ENCODE assay signal across 9 cellular contexts in genomic region chr7:835491-836401, GRCh38. TPM values are rescaled to one million over a fixed set of nuclear protein-coding genes. Genes with fewer than 3 reads are reported as not detected.
DNase-seq lines count a peak whose midpoint lies in the region; ATAC-seq and TF ChIP-seq lines count a peak whose summit lies in the region.
"Had no signal": no experiment of that assay in that cellular context is flagged by ENCODE, and none has a peak within 500 bp of the region (broad histone marks: within the 10 kb centered on the region; RNA-seq: fewer than 3 reads in every experiment).

No MANE protein-coding gene starts in this region.

- peak overlapping the region in 5 of 11 experiments; percentile 8 to 52 (median 17); a peak in 2 of 22 replicates for H3K9ac ChIP-seq in BLaER1 treated with 17β-estradiol and CSF1 and Interleukin-3, amounts not matched to agents 10 nM and 100 nM

- H3K4me1 ChIP-seq in BLaER1 treated with 17β-estradiol and CSF1 and Interleukin-3, amounts not matched to agents 10 nM and 100 nM: peaks cover 44 to 66% (median 49%) of the 10 kb centered on the region in 10 experiments
- peaks cover 20 to 29% of the 10 kb centered on the region in 2 donors for H3K4me1 ChIP-seq in naive thymus-derived CD4-positive, alpha-beta T cell (ENCODE audit: control insufficient read depth in 2 of 2, insufficient read depth in 2 of 2, low read length in 2 of 2)

- POLR2A ChIA-PET in naive thymus-derived CD4-positive, alpha-beta T cell (lab: Charles Lee): no interaction called here

- ATAC-seq in naive thymus-derived CD4-positive, alpha-beta T cell: no peak

- H3K9me3 Mint-ChIP-seq in chondrocyte (ENCODE audit: low read depth): no peaks in the 10 kb centered on the region
- no peaks in the 10 kb centered on the region for H3K9me3 Mint-ChIP-seq in naive thymus-derived CD4-positive, alpha-beta T cell

- H3K27ac Mint-ChIP-seq in chondrocyte (ENCODE audit: unreplicated experiment): peak overlapping the region; percentile 81
- peak overlapping the region in 8 of 9 donors; percentile 46 to 97 (median 71) for H3K27ac Mint-ChIP-seq in naive thymus-derived CD4-positive, alpha-beta T cell

- no peaks in the 10 kb centered on the region for H3K9me3 ChIP-seq in BLaER1 treated with 17β-estradiol and CSF1 and Interleukin-3, amounts not matched to agents 10 nM and 100 nM (replicated peaks in 1 of 11)
- H3K9me3 ChIP-seq in naive thymus-derived CD4-positive, alpha-beta T cell (ENCODE audit: control insufficient read depth in 2 of 3, low read length in 3 of 3): no peaks in the 10 kb centered on the region

- no peaks in the 10 kb centered on the region for H3K27me3 ChIP-seq in BLaER1 treated with 17β-estradiol and CSF1 and Interleukin-3, amounts not matched to agents 10 nM and 100 nM
- H3K27me3 ChIP-seq in naive thymus-derived CD4-positive, alpha-beta T cell (ENCODE audit: control insufficient read depth in 2 of 2, insufficient read depth in 2 of 2, low read length in 2 of 2): no peaks in the 10 kb centered on the region

- peak overlapping the region in 4 of 11 experiments; percentile 9 to 31 (median 16); a peak in 2 of 22 replicates for H3K27ac ChIP-seq in BLaER1 treated with 17β-estradiol and CSF1 and Interleukin-3, amounts not matched to agents 10 nM and 100 nM
- no peak overlapping the region for H3K27ac ChIP-seq in naive thymus-derived CD4-positive, alpha-beta T cell (ENCODE audit: low read depth, low read length)

- H3K4me3 ChIP-seq in BLaER1 treated with 17β-estradiol and CSF1 and Interleukin-3, amounts not matched to agents 10 nM and 100 nM: no peak overlapping the region
- no peak overlapping the region for H3K4me3 ChIP-seq in naive thymus-derived CD4-positive, alpha-beta T cell (ENCODE audit: low read length)

- H3K36me3 ChIP-seq in BLaER1 treated with 17β-estradiol and CSF1 and Interleukin-3, amounts not matched to agents 10 nM and 100 nM: peaks cover 56 to 90% (median 78%) of the 10 kb centered on the region in 11 experiments
- H3K36me3 ChIP-seq in naive thymus-derived CD4-positive, alpha-beta T cell (ENCODE audit: control insufficient read depth in 2 of 3, insufficient read depth in 3 of 3, low read length in 3 of 3): peaks cover 0 to 43% (median 6%) of the 10 kb centered on the region in 3 experiments

- no peak for TF ChIP-seq CTCF in chondrocyte (IDR thresholded peaks at IDR 0.05)

- peaks cover 15% of the 10 kb centered on the region for H3K36me3 Mint-ChIP-seq in chondrocyte (ENCODE audit: low read depth)
- H3K36me3 Mint-ChIP-seq in naive thymus-derived CD4-positive, alpha-beta T cell: peaks cover 3 to 34% (median 10%) of the 10 kb centered on the region in 5 donors

- DNase-seq in MV-4-11 (lab: John Stamatoyannopoulos, UW) (peak; percentile 65), chondrocyte (ENCODE audit: low spot score) (peak; percentile 75), NCI-H345 treated with DMSO at 0.1 percent for 48 hours (lab: John Stamatoyannopoulos, UW; ENCODE audit: unreplicated experiment) (no peak), ecto neural progenitor cell (ENCODE audit: low spot score) (no peak)
- no peak for DNase-seq in naive thymus-derived CD4-positive, alpha-beta T cell
- no peak for DNase-seq in stimulated activated CD4-positive, alpha-beta T cell treated with anti-CD3 and anti-CD28 coated beads, Interleukin-2, amount 100 ng/mL, for 24 hours
- no peak for DNase-seq in activated CD4-positive, alpha-beta T cell treated with anti-CD3 and anti-CD28 coated beads for 1 hour
- DNase-seq: SIG-M5 had no signal

- H3K4me2 ChIP-seq in BLaER1 treated with 17β-estradiol and CSF1 and Interleukin-3, amounts not matched to agents 10 nM and 100 nM: peak overlapping the region; percentile 24 to 80 (median 53); a peak in 20 of 22 replicates

- no peak overlapping the region for H3K4me3 Mint-ChIP-seq in chondrocyte (ENCODE audit: unreplicated experiment)
- peak overlapping the region in 4 of 10 donors; percentile 12 to 72 (median 44) for H3K4me3 Mint-ChIP-seq in naive thymus-derived CD4-positive, alpha-beta T cell

- CTCF ChIA-PET in naive thymus-derived CD4-positive, alpha-beta T cell (lab: Charles Lee): interaction anchor here (0.7 to 2.2 kb wide), 2 partner anchors 18 to 36 kb away, joined by 3 to 10 read pairs; no protein-coding TSS in a partner anchor

- H3K4me1 Mint-ChIP-seq in chondrocyte (ENCODE audit: low read depth): peaks cover 49% of the 10 kb centered on the region
- H3K4me1 Mint-ChIP-seq in naive thymus-derived CD4-positive, alpha-beta T cell: peaks cover 27 to 48% (median 41%) of the 10 kb centered on the region in 7 donors

- intact Hi-C loops in naive thymus-derived CD4-positive, alpha-beta T cell (cut with micrococcal nuclease): loop anchor here in 1 of 2 donors (1.0 to 10.0 kb wide), 2 partner anchors 49 to 231 kb away; no protein-coding TSS in a partner anchor

- H3K27me3 Mint-ChIP-seq in chondrocyte (ENCODE audit: low read depth): no peaks in the 10 kb centered on the region
- H3K27me3 Mint-ChIP-seq in naive thymus-derived CD4-positive, alpha-beta T cell: no peaks in the 10 kb centered on the region

- peaks cover 81 to 99% (median 96%) of the 10 kb centered on the region in 11 experiments; a peak in 21 of 22 replicates for H4K20me1 ChIP-seq in BLaER1 treated with 17β-estradiol and CSF1 and Interleukin-3, amounts not matched to agents 10 nM and 100 nM

RNA-seq across cellular contexts. Expression of gene SUN1, which starts 3.5 kb away (rescaled TPM):
- 125 to 139 TPM (median 134 TPM) in 3 replicates for total RNA-seq in chondrocyte
- total RNA-seq in naive thymus-derived CD4-positive, alpha-beta T cell: 100 to 1,000 TPM in 3 of 5 experiments, 10 to 100 TPM in 2; 58.4 to 254 (median 114) TPM
- 10 to 100 TPM; 39.4 to 69.0 TPM for polyA plus RNA-seq in naive thymus-derived CD4-positive, alpha-beta T cell

RNA-seq across cellular contexts. Expression of gene GET4, which starts 40.6 kb away (rescaled TPM):
- total RNA-seq in chondrocyte: 26.8 to 34.7 TPM (median 28.0 TPM) in 3 replicates
- total RNA-seq in naive thymus-derived CD4-positive, alpha-beta T cell: 10 to 100 TPM; 42.6 to 82.1 (median 52.6) TPM
- 10 to 100 TPM; 20.5 to 38.6 TPM for polyA plus RNA-seq in naive thymus-derived CD4-positive, alpha-beta T cell

Comparison
In these comparisons a context has a peak if more than half of its experiments do, and no peak if none do; other contexts are left out.
1. DNase-seq: peak in MV-4-11 (single experiment) and chondrocyte (single experiment); none in naive thymus-derived CD4-positive, alpha-beta T cell (0 of 9), NCI-H345 treated with DMSO at 0.1 percent for 48 hours (single experiment), stimulated activated CD4-positive, alpha-beta T cell treated with anti-CD3 and anti-CD28 coated beads, Interleukin-2, amount 100 ng/mL, for 24 hours (0 of 2), activated CD4-positive, alpha-beta T cell treated with anti-CD3 and anti-CD28 coated beads for 1 hour (single experiment) and ecto neural progenitor cell (single experiment).